In the genomic region with DNA sequence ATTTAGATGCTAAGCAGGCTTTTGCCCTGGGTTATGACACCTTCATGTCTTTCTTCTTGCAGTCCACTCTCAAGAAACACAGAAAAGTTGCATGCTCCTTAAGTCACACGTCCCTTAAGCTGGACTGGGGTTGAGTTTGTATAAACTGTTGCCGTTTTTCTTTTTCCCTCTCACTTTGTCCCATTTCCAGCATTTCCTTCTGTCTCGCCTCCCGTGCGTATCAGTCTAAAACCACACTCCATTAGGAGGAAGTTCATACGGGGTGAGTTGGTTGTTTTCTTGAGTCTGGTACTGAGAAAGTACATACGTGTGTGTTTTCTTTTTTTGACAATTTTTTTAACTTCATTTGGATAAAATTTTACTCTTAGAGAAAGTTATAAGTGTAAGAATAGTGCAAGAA, we compare ENCODE assay signal across 12 cellular contexts. TPM values are rescaled to one million over a fixed set of nuclear protein-coding genes. Genes with fewer than 3 reads are reported as not detected.
DNase-seq lines count a peak whose midpoint lies in the region; FAIRE-seq and TF ChIP-seq lines count a peak whose summit lies in the region.
"Had no signal": no experiment of that assay in that cellular context is flagged by ENCODE, and none has a peak within 500 bp of the region (broad histone marks: within the 10 kb centered on the region; RNA-seq: fewer than 3 reads in every experiment).

No MANE protein-coding gene starts in this region.

- peak overlapping the region; percentile 24 for H3K27ac Mint-ChIP-seq in MCF 10A (ENCODE audit: low read depth, unreplicated experiment)
- H3K27ac Mint-ChIP-seq in dendritic cell treated with granulocyte-macrophage colony-stimulating factor and Interleukin-4, amounts not matched to agents 40 ng/mL and 50 ng/mL, for 4 days: peak overlapping the region; percentile 35
- H3K27ac Mint-ChIP-seq: activated naive CD8-positive, alpha-beta T cell had no signal

- H3K79me2 ChIP-seq in mammary epithelial cell (ENCODE audit: insufficient read depth, low read length): peaks cover 2% of the 10 kb centered on the region

- H3K9ac ChIP-seq in mammary epithelial cell (ENCODE audit: insufficient read depth, low read length): no peak overlapping the region

- intact Hi-C loops in MCF 10A (cut with micrococcal nuclease): no loop called here
- intact Hi-C loops in mammary epithelial cell (cut with micrococcal nuclease): no loop called here
- intact Hi-C loops in dendritic cell treated with granulocyte-macrophage colony-stimulating factor and Interleukin-4, amounts not matched to agents 40 ng/mL and 50 ng/mL, for 4 days (cut with micrococcal nuclease): no loop called here

- no peak overlapping the region for H3K4me3 ChIP-seq in mammary epithelial cell (replicated peaks in 1 of 3; ENCODE audit: insufficient read depth in 1 of 3, low read depth in 2 of 3, low read length in 3 of 3)
- H3K4me3 ChIP-seq in mesodermal cell (ENCODE audit: extremely low read depth, insufficient read depth, low read length, poor library complexity, severe bottlenecking): no peak overlapping the region
- no peak overlapping the region for H3K4me3 ChIP-seq in effector memory CD4-positive, alpha-beta T cell (ENCODE audit: insufficient read depth, low read depth, low read length, poor library complexity, severe bottlenecking)

- peaks cover 100% of the 10 kb centered on the region for H3K36me3 Mint-ChIP-seq in MCF 10A (ENCODE audit: insufficient read depth, unreplicated experiment)
- peaks cover 39% of the 10 kb centered on the region for H3K36me3 Mint-ChIP-seq in dendritic cell treated with granulocyte-macrophage colony-stimulating factor and Interleukin-4, amounts not matched to agents 40 ng/mL and 50 ng/mL, for 4 days (ENCODE audit: low read depth)

- no peak for FAIRE-seq in HTR-8/SVneo (lab: Jason Lieb, UNC)
- FAIRE-seq: keratinocyte had no signal

- H2AFZ ChIP-seq in mammary epithelial cell (ENCODE audit: low read depth, low read length): no peak overlapping the region

- H3K9me3 ChIP-seq in mammary epithelial cell (replicated peaks; ENCODE audit: insufficient read depth, low read length) (peaks cover 1% of the 10 kb centered on the region), mesodermal cell (ENCODE audit: control insufficient read depth, low read length) (peaks cover 3% of the 10 kb centered on the region)
- H3K9me3 ChIP-seq in effector memory CD4-positive, alpha-beta T cell (ENCODE audit: control insufficient read depth, low read length): no peaks in the 10 kb centered on the region
- H3K9me3 ChIP-seq: neutrophil had no signal

- H3K4me1 Mint-ChIP-seq in MCF 10A (ENCODE audit: insufficient read depth, unreplicated experiment): peaks cover 17% of the 10 kb centered on the region
- peaks cover 14% of the 10 kb centered on the region for H3K4me1 Mint-ChIP-seq in dendritic cell treated with granulocyte-macrophage colony-stimulating factor and Interleukin-4, amounts not matched to agents 40 ng/mL and 50 ng/mL, for 4 days (ENCODE audit: low read depth)

- 88% methylated on average over 7 of the region's 7 CpGs for WGBS in mammary epithelial cell (ENCODE audit: low coverage, missing lambda C conversion rate)
- WGBS in mesodermal cell (ENCODE audit: insufficient coverage in 2 of 2), 2 experiments: 80% methylated on average over 1 of the region's 7 CpGs; no CpG with 5 or more reads in 1 of the 2 experiments

- H3K4me3 Mint-ChIP-seq in MCF 10A (ENCODE audit: unreplicated experiment): no peak overlapping the region
- peak overlapping the region; percentile 20 for H3K4me3 Mint-ChIP-seq in dendritic cell treated with granulocyte-macrophage colony-stimulating factor and Interleukin-4, amounts not matched to agents 40 ng/mL and 50 ng/mL, for 4 days
- H3K4me3 Mint-ChIP-seq: activated naive CD8-positive, alpha-beta T cell had no signal

- H4K20me1 ChIP-seq in mammary epithelial cell (ENCODE audit: insufficient read depth, low read length): no peaks in the 10 kb centered on the region

- TF ChIP-seq CTCF in MCF 10A (IDR thresholded peaks at IDR 0.05; ENCODE audit: unreplicated experiment) (no peak), mammary epithelial cell (conservative IDR thresholded peaks at IDR 0.05 in 1 of 2, IDR thresholded peaks at IDR 0.05 in 1 of 2; ENCODE audit: extremely low read depth in 1 of 2, insufficient read depth in 1 of 2, low read depth in 1 of 2, low read length in 2 of 2) (no peak)

- peaks cover 4% of the 10 kb centered on the region for H3K36me3 ChIP-seq in mammary epithelial cell (ENCODE audit: insufficient read depth, low read length)
- peaks cover 40% of the 10 kb centered on the region for H3K36me3 ChIP-seq in mesodermal cell (ENCODE audit: control insufficient read depth, insufficient read depth, low read length)
- H3K36me3 ChIP-seq in effector memory CD4-positive, alpha-beta T cell (ENCODE audit: control insufficient read depth, insufficient read depth, low read length): peaks cover 7% of the 10 kb centered on the region

- in situ Hi-C loops in mammary epithelial cell (cut with MboI; ENCODE audit: low sequenced_read_pairs in 2 of 2): loop anchor here in 1 of 2 donors (25.0 kb wide), 1 partner anchor 326 kb away; the partner anchor contains the start of gene SIPA1L2

- no peaks in the 10 kb centered on the region for H3K4me1 ChIP-seq in mammary epithelial cell (ENCODE audit: insufficient read depth, low read length)
- peaks cover 14% of the 10 kb centered on the region for H3K4me1 ChIP-seq in mesodermal cell (ENCODE audit: control insufficient read depth, insufficient read depth, low read length, poor library complexity, severe bottlenecking)
- H3K4me1 ChIP-seq in effector memory CD4-positive, alpha-beta T cell (ENCODE audit: control insufficient read depth, insufficient read depth, low read length, poor library complexity, severe bottlenecking): no peaks in the 10 kb centered on the region

- DNase-seq in MCF 10A (ENCODE audit: unreplicated experiment) (no peak), mammary epithelial cell (no peak), AG20443 (ENCODE audit: low spot score) (no peak), HTR-8/SVneo (ENCODE audit: insufficient read length, low spot score) (no peak)
- no peak for DNase-seq in activated T-cell treated with anti-CD3 and anti-CD28 coated beads, Interleukin-2, amount 50 U/mL, for 1 hour
- DNase-seq in effector memory CD4-positive, alpha-beta T cell: no peak
- DNase-seq: NCI-H446 treated with DMSO at 0.1 percent for 48 hours had no signal

- dilution Hi-C loops in mammary epithelial cell (cut with HindIII; ENCODE audit: low sequenced_read_pairs): no loop called here

- POLR2A ChIA-PET in MCF 10A (lab: Yijun Ruan, JAX): interaction anchor here (0.6 to 2.9 kb wide), 3 partner anchors 9 to 273 kb away, joined by 3 to 10 read pairs (median 3); no protein-coding TSS in a partner anchor

- H3K27me3 Mint-ChIP-seq in MCF 10A (ENCODE audit: insufficient read depth, unreplicated experiment): no peaks in the 10 kb centered on the region
- no peaks in the 10 kb centered on the region for H3K27me3 Mint-ChIP-seq in dendritic cell treated with granulocyte-macrophage colony-stimulating factor and Interleukin-4, amounts not matched to agents 40 ng/mL and 50 ng/mL, for 4 days
- H3K27me3 Mint-ChIP-seq: activated naive CD8-positive, alpha-beta T cell had no signal

- H3K27me3 ChIP-seq in mammary epithelial cell (ENCODE audit: insufficient read depth, low read length): no peaks in the 10 kb centered on the region
- no peaks in the 10 kb centered on the region for H3K27me3 ChIP-seq in effector memory CD4-positive, alpha-beta T cell (replicated peaks; ENCODE audit: control insufficient read depth, insufficient read depth, low read length, poor library complexity, severe bottlenecking)
- H3K27me3 ChIP-seq: neutrophil had no signal

- peaks cover 5% of the 10 kb centered on the region for H3K9me3 Mint-ChIP-seq in MCF 10A (ENCODE audit: unreplicated experiment)
- peaks cover 10% of the 10 kb centered on the region for H3K9me3 Mint-ChIP-seq in dendritic cell treated with granulocyte-macrophage colony-stimulating factor and Interleukin-4, amounts not matched to agents 40 ng/mL and 50 ng/mL, for 4 days

- no peak overlapping the region for H3K4me2 ChIP-seq in mammary epithelial cell (ENCODE audit: insufficient read depth, low read depth, low read length)

- BruUV-seq in MCF 10A (replicated peaks; lab: Mats Ljungman, UMichigan) (no TSS peak), mammary epithelial cell (replicated peaks; lab: Mats Ljungman, UMichigan) (no TSS peak)

- CTCF ChIA-PET in MCF 10A (lab: Yijun Ruan, JAX): interaction anchor here (0.5 to 1.1 kb wide), 5 partner anchors 11 to 826 kb away, joined by 3 to 4 read pairs (median 3); no protein-coding TSS in a partner anchor
- CTCF ChIA-PET in mammary epithelial cell (lab: Charles Lee; ENCODE audit: low non-redundant PET): no interaction called here

- H3K27ac ChIP-seq in mammary epithelial cell (ENCODE audit: insufficient read depth, low read depth, low read length) (no peak overlapping the region), mesodermal cell (ENCODE audit: low read depth, low read length, severe bottlenecking) (peak overlapping the region; percentile 10)
- H3K27ac ChIP-seq in effector memory CD4-positive, alpha-beta T cell (ENCODE audit: insufficient read depth, low read length, poor library complexity, severe bottlenecking): no peak overlapping the region
- H3K27ac ChIP-seq: neutrophil had no signal

RNA-seq across cellular contexts. Expression of gene NTPCR, which starts 13.0 kb away (rescaled TPM):
- total RNA-seq in MCF 10A (2022) (116 and 129 TPM in 2 replicates), mammary epithelial cell (10 to 100 TPM; 15.3 to 47.0 TPM)
- polyA plus RNA-seq in mammary epithelial cell: 23.3 TPM
- 7.8 TPM for polyA minus RNA-seq in mammary epithelial cell
- polyA plus RNA-seq in mesodermal cell (2013, experiment 1 of 2): 97.7 TPM
- polyA plus RNA-seq in mesodermal cell (2013, experiment 2 of 2): 101 TPM
